In the genomic region with DNA sequence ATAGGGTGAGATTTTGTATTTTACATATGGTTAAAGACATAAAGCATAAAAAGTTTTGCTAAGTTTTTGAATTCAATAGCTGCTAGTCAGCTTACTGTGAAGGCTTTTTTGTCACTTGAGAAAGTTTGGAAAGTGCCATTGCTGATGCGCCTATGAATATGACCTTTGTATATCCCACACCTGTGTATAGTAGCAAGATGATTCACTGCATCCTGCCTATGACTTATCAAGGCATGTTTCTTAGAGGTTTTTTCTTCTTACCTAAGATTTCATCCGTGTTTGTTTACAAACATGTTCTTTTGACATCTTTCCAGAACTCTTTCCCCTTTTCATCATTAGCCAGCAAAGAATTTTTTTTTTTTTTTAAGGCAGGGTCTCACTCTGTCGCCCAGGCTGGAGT, we compare ENCODE assay signal across 23 cellular contexts. TPM values are rescaled to one million over a fixed set of nuclear protein-coding genes. Genes with fewer than 3 reads are reported as not detected.
"Had no signal": no experiment of that assay in that cellular context is flagged by ENCODE, and none has a peak within 500 bp of the region (broad histone marks: within the 10 kb centered on the region; RNA-seq: fewer than 3 reads in every experiment).

No MANE protein-coding gene starts in this region.

- H3K4me3 ChIP-seq: adrenal gland, Peyer's patch had no signal

- H3K27ac ChIP-seq: adrenal gland, Peyer's patch had no signal

- H3K9me3 ChIP-seq: adrenal gland, Peyer's patch had no signal

- H3K36me3 ChIP-seq: adrenal gland, Peyer's patch had no signal

- DNase-seq: activated B cell treated with CpG ODN at 0.5 μM for 24 hours; activated CD4-positive, alpha-beta memory T cell treated with anti-CD3 and anti-CD28 coated beads, Interleukin-2, amount 10 ng/mL, durations not matched to agents 7 days and 5 days; activated CD4-positive, alpha-beta T cell treated with anti-CD3 and anti-CD28 coated beads, Interleukin-2, amount 50 U/mL, for 1 hour; activated naive CD4-positive, alpha-beta T cell treated with anti-CD3 and anti-CD28 coated beads, Interleukin-2, amount 50 U/mL, for 16 hours; activated naive CD8-positive, alpha-beta T cell treated with anti-CD3 and anti-CD28 coated beads, Interleukin-2, amount 10 ng/mL, durations not matched to agents 7 days and 5 days; activated T-cell treated with anti-CD3 and anti-CD28 coated beads for 4 hours; activated T-cell treated with anti-CD3 and anti-CD28 coated beads, Interleukin-2, amount 50 U/mL, for 72 hours; adrenal gland; anterior cingulate cortex; central memory CD4-positive, alpha-beta T cell; NCI-H1105 treated with DMSO at 0.1 percent for 48 hours; NCI-H1436 treated with DMSO at 0.1 percent for 48 hours; NCI-H187; NCI-H2081 treated with DMSO at 0.1 percent for 48 hours; NCI-H446; NCI-H524; Peyer's patch; SIG-M5; T-cell; T-helper 2 cell; T1000 had no signal

- ATAC-seq: T-cell had no signal

- H3K27me3 ChIP-seq: adrenal gland, Peyer's patch had no signal

- H3K4me1 ChIP-seq: adrenal gland, Peyer's patch had no signal

RNA-seq across cellular contexts. Expression of a gene that starts 51.5 kb away (rescaled TPM):
- total RNA-seq: activated B cell treated with CpG ODN at 0.5 μM for 24 hours; activated CD4-positive, alpha-beta memory T cell treated with anti-CD3 and anti-CD28 coated beads, Interleukin-2, amount 10 ng/mL, durations not matched to agents 7 days and 5 days; activated CD8-positive, alpha-beta memory T cell treated with anti-CD3 and anti-CD28 coated beads for 36 hours; activated naive CD8-positive, alpha-beta T cell treated with anti-CD3 and anti-CD28 coated beads, Interleukin-2, amount 10 ng/mL, durations not matched to agents 7 days and 5 days; activated T-cell treated with anti-CD3 and anti-CD28 coated beads, Interleukin-2, amount 50 U/mL, for 72 hours; OCI-LY7 had no signal
